Comparison of ENCODE assay signal across 8 cellular contexts in genomic region chr7:72258074-72258473, GRCh38.
"Had no signal": no experiment of that assay in that cellular context is flagged by ENCODE, and none has a peak within 500 bp of the region (broad histone marks: within the 10 kb centered on the region; RNA-seq: fewer than 3 reads in every experiment).

No MANE protein-coding gene starts in this region.

- FAIRE-seq: G401.6, GM12878, GM12891, GM12892, GM18507, GM19239 had no signal

- ATAC-seq: GM12878 had no signal

- DNase-seq: GDM1, GF-D8 had no signal

- H3K4me3 ChIP-seq: GM12878 had no signal
